In the genomic region with DNA sequence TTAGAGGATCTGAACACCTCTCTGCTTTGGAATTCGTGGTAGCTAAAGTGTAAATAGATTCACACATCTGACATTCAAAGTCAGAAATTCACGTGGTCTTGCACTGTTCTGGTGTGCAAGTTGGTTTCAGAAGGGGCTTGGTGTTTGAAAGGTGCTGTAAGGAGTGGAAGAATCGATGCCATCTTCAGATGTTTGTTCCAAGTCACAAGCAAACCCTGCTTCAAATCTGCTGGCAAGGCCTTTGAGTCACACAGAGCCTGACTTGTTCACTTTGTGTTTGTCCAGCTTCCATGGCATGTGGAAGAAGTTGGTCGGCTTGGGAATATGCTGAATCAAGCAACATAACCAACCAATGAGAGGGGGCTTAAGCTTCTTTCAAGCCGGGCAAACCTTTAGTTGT, we compare ENCODE assay signal across 8 cellular contexts. TPM values are rescaled to one million over a fixed set of nuclear protein-coding genes. Genes with fewer than 3 reads are reported as not detected.
"Had no signal": no experiment of that assay in that cellular context is flagged by ENCODE, and none has a peak within 500 bp of the region (broad histone marks: within the 10 kb centered on the region; RNA-seq: fewer than 3 reads in every experiment).

No MANE protein-coding gene starts in this region.

- H3K36me3 ChIP-seq: HAP-1 had no signal

- H2AFZ ChIP-seq: GM23248, GM23338 had no signal

- H3K4me3 Mint-ChIP-seq: GM23338, H9, HFFc6 had no signal

- H3K9me3 ChIP-seq: HAP-1 had no signal

- DNase-seq: GM23248, GOT3, H7, H9, HCEC 1CT, HFFc6 had no signal

- H3K4me2 ChIP-seq: GM23338 had no signal

- H3K9ac ChIP-seq: GM23248 had no signal

- H3K4me3 ChIP-seq: GM23248, GM23338, HAP-1 had no signal

- H3K27ac Mint-ChIP-seq: GM23338, H9, HFFc6 had no signal

- H3K9me3 Mint-ChIP-seq: GM23338 had no signal

- H3K4me1 ChIP-seq: HAP-1 had no signal

- H3K27ac ChIP-seq: GM23248 had no signal

- H3K4me1 Mint-ChIP-seq: GM23338, H9 had no signal

RNA-seq across cellular contexts. Expression of a gene that starts 44.3 kb away (rescaled TPM):
- total RNA-seq: GM23248, HFFc6 had no signal
